In the genomic region with DNA sequence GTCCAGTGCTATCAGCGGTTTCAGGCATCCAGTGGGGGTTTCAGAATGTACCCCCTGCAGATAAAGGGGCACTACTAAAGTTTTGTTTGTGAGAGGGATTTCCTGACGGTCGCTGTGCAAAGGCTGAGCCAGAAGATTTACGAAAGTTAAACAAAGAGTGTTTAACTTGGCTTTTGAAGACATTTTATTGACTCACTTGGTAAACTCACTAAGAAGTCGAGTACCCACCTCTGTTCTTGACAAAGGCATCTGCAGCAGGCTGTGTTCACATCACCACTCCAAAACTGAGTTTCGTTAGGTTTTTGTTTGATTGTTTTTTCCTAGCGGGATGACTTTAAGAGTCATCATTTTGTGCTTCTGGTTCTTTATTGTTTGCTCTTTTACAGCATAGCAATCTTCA, we compare ENCODE assay signal across 20 cellular contexts.
DNase-seq lines count a peak whose midpoint lies in the region; ATAC-seq, FAIRE-seq and TF ChIP-seq lines count a peak whose summit lies in the region.
"Had no signal": no experiment of that assay in that cellular context is flagged by ENCODE, and none has a peak within 500 bp of the region (broad histone marks: within the 10 kb centered on the region; RNA-seq: fewer than 3 reads in every experiment).

No MANE protein-coding gene starts in this region.

- ATAC-seq in right lobe of liver (peak; percentile 52 to 67 (median 61)), HepG2 (no peak), left lung (peak; percentile 88), HG03442 (IDR thresholded peaks at IDR 0.05; ENCODE audit: unreplicated experiment) (no peak)
- ATAC-seq: K562 had no signal

- DNase-seq in right lobe of liver: no peak
- DNase-seq in HepG2 (ENCODE audit: low spot score): no peak
- DNase-seq in astrocyte (ENCODE audit: low read depth): peak; percentile 45
- DNase-seq in left lung: no peak
- DNase-seq in brain microvascular endothelial cell: no peak
- DNase-seq in T-helper 9 cell: no peak
- no peak for DNase-seq in NCI-H526 (lab: John Stamatoyannopoulos, UW)
- DNase-seq: DMS79 treated with DMSO at 0.1 percent for 48 hours, GDM1, NCI-H1092 treated with DMSO at 0.1 percent for 48 hours, NCI-H1694 treated with DMSO at 0.1 percent for 48 hours, NCI-H446 treated with DMSO at 0.1 percent for 48 hours, RPMI8226, SJCRH30, SW 1271 had no signal

- WGBS in right lobe of liver (ENCODE audit: insufficient coverage, low coverage, low lambda C conversion rate, missing lambda C conversion rate): 28% methylated on average over 7 of the region's 7 CpGs
- WGBS in HepG2 (ENCODE audit: low lambda C conversion rate): 0% methylated on average over 3 of the region's 7 CpGs

- no peaks in the 10 kb centered on the region for H3K9me3 Mint-ChIP-seq in astrocyte (ENCODE audit: unreplicated experiment)

- no peak for TF ChIP-seq RAD21 in HepG2 (CRISPR knock-in tag; IDR thresholded peaks at IDR 0.05)

- intact Hi-C loops in right lobe of liver (cut with DNase I) (no loop called here), HepG2 (cut with micrococcal nuclease; ENCODE audit: unreplicated experiment) (no loop called here), left lung (cut with DNase I) (no loop called here)

- TF ChIP-seq CTCF in right lobe of liver (IDR thresholded peaks at IDR 0.05) (no peak), HepG2 (CRISPR knock-in tag; IDR thresholded peaks at IDR 0.05) (no peak), astrocyte (IDR thresholded peaks at IDR 0.05; ENCODE audit: insufficient read depth, low read depth, low read length) (no peak), left lung (IDR thresholded peaks at IDR 0.05) (no peak), brain microvascular endothelial cell (IDR thresholded peaks at IDR 0.05; ENCODE audit: low read depth, low read length, missing control alignments) (no peak)

- in situ Hi-C loops in HepG2 (cut with HindIII; ENCODE audit: extremely low pct_ligation_motif_present, low pct_unique_long_range_greater_than_20kb): no loop called here
- in situ Hi-C loops in brain microvascular endothelial cell (cut with HindIII; ENCODE audit: low pct_ligation_motif_present, low sequenced_read_pairs): no loop called here

- H3K36me3 Mint-ChIP-seq in astrocyte (ENCODE audit: low read depth, unreplicated experiment): no peaks in the 10 kb centered on the region

- H3K27ac Mint-ChIP-seq in astrocyte (ENCODE audit: unreplicated experiment): no peak overlapping the region

- POLR2A ChIA-PET in HepG2 (lab: Yijun Ruan, JAX): no interaction called here

- H3K4me3 Mint-ChIP-seq in astrocyte (ENCODE audit: unreplicated experiment): no peak overlapping the region

- H3K9me3 ChIP-seq in right lobe of liver (no peaks in the 10 kb centered on the region), HepG2 (ENCODE audit: low read length) (no peaks in the 10 kb centered on the region), astrocyte (ENCODE audit: insufficient read depth, low read depth, low read length) (no peaks in the 10 kb centered on the region), left lung (no peaks in the 10 kb centered on the region)
- H3K9me3 ChIP-seq: SJCRH30 had no signal

- CTCF ChIA-PET in HepG2 (lab: Yijun Ruan, JAX; ENCODE audit: low intra/inter-chr PET ratio, low total read pairs): no interaction called here

- H3K27me3 ChIP-seq in right lobe of liver: no peaks in the 10 kb centered on the region
- H3K27me3 ChIP-seq in HepG2 (ENCODE audit: control insufficient read depth in 1 of 2, insufficient read depth in 2 of 2, low read length in 2 of 2): no peaks in the 10 kb centered on the region
- no peaks in the 10 kb centered on the region for H3K27me3 ChIP-seq in astrocyte (ENCODE audit: insufficient read depth, low read length)
- H3K27me3 ChIP-seq in left lung: no peaks in the 10 kb centered on the region
- H3K27me3 ChIP-seq in brain microvascular endothelial cell (replicated peaks): no peaks in the 10 kb centered on the region
- H3K27me3 ChIP-seq: SJCRH30 had no signal

- TF ChIP-seq POLR2A in right lobe of liver (IDR thresholded peaks at IDR 0.05): no peak
- TF ChIP-seq POLR2A in HepG2 (IDR thresholded peaks at IDR 0.05; ENCODE audit: insufficient read depth in 1 of 2, low read depth in 2 of 2, low read length in 2 of 2): no peak

- H3K79me2 ChIP-seq in HepG2 (ENCODE audit: insufficient read depth, low read length): no peaks in the 10 kb centered on the region
- no peaks in the 10 kb centered on the region for H3K79me2 ChIP-seq in astrocyte (ENCODE audit: insufficient read depth, low read length)

- H3K36me3 ChIP-seq in right lobe of liver (no peaks in the 10 kb centered on the region), HepG2 (replicated peaks in 1 of 2; ENCODE audit: control insufficient read depth in 1 of 2, insufficient read depth in 2 of 2, low read length in 2 of 2) (no peaks in the 10 kb centered on the region), astrocyte (ENCODE audit: insufficient read depth, low read length) (no peaks in the 10 kb centered on the region), left lung (no peaks in the 10 kb centered on the region), brain microvascular endothelial cell (replicated peaks) (no peaks in the 10 kb centered on the region)
- H3K36me3 ChIP-seq: SJCRH30 had no signal

- no peaks in the 10 kb centered on the region for H3K27me3 Mint-ChIP-seq in astrocyte (ENCODE audit: low read depth, unreplicated experiment)

- H3K4me3 ChIP-seq in right lobe of liver: no peak overlapping the region
- H3K4me3 ChIP-seq in HepG2 (replicated peaks in 1 of 3; ENCODE audit: insufficient read depth in 1 of 3, low read depth in 2 of 3, low read length in 3 of 3): no peak overlapping the region
- no peak overlapping the region for H3K4me3 ChIP-seq in astrocyte (ENCODE audit: insufficient read depth, low read depth, low read length)
- H3K4me3 ChIP-seq in left lung: no peak overlapping the region
- H3K4me3 ChIP-seq in brain microvascular endothelial cell (ENCODE audit: low read depth, low read length): no peak overlapping the region
- H3K4me3 ChIP-seq: K562, SJCRH30 had no signal

- H2AFZ ChIP-seq in HepG2 (ENCODE audit: low read length) (no peak overlapping the region), astrocyte (ENCODE audit: low read depth, low read length) (no peak overlapping the region)

- peaks cover 2% of the 10 kb centered on the region for H3K4me1 Mint-ChIP-seq in astrocyte (ENCODE audit: low read depth, unreplicated experiment)

- H3K4me2 ChIP-seq in HepG2 (ENCODE audit: low read depth, low read length) (no peak overlapping the region), astrocyte (ENCODE audit: low read length) (peak overlapping the region; percentile 14)

- H3K9ac ChIP-seq in HepG2 (ENCODE audit: insufficient read depth, low read depth, low read length): no peak overlapping the region
- no peak overlapping the region for H3K9ac ChIP-seq in astrocyte (ENCODE audit: low read length)

- H3K27ac ChIP-seq in right lobe of liver (no peak overlapping the region), HepG2 (ENCODE audit: extremely low read length, insufficient read depth, low read length) (no peak overlapping the region), astrocyte (ENCODE audit: low read depth, low read length) (no peak overlapping the region), left lung (no peak overlapping the region), brain microvascular endothelial cell (no peak overlapping the region)
- H3K27ac ChIP-seq: SJCRH30 had no signal

- TF ChIP-seq EP300 in HepG2 (IDR thresholded peaks at IDR 0.05; ENCODE audit: low read depth in 2 of 2, low read length in 2 of 2) (peak in 1 of 2 experiments; percentile 35; a peak in 1 of 4 replicates), HepG2 (CRISPR knock-in tag; IDR thresholded peaks at IDR 0.05; ENCODE audit: borderline replicate concordance) (no peak)

- BruUV-seq in HepG2 (replicated peaks; lab: Mats Ljungman, UMichigan): no TSS peak

- H3K4me1 ChIP-seq in right lobe of liver (no peaks in the 10 kb centered on the region), HepG2 (ENCODE audit: insufficient read depth, low read length) (no peaks in the 10 kb centered on the region), astrocyte (ENCODE audit: insufficient read depth, low read length) (peaks cover 5% of the 10 kb centered on the region), left lung (peaks cover 0 to 8% of the 10 kb centered on the region in 2 donors)
- H3K4me1 ChIP-seq: SJCRH30 had no signal

- FAIRE-seq in HepG2 (lab: Jason Lieb, UNC) (no peak), astrocyte (lab: Jason Lieb, UNC) (no peak)
- FAIRE-seq: A204.1, GM12892, HTR-8/SVneo, K562 had no signal

- H4K20me1 ChIP-seq in HepG2 (ENCODE audit: insufficient read depth, low read length) (no peaks in the 10 kb centered on the region), astrocyte (ENCODE audit: insufficient read depth, low read length) (no peaks in the 10 kb centered on the region)

TF ChIP-seq in HepG2, 621 proteins besides CTCF, POLR2A, EP300 and RAD21:
- no peak for TF ChIP-seq CC2D1A (CRISPR knock-in tag; IDR thresholded peaks at IDR 0.05)
- TF ChIP-seq KDM2A (CRISPR knock-in tag; IDR thresholded peaks at IDR 0.05; ENCODE audit: borderline replicate concordance, low read depth): no peak
- no peak for TF ChIP-seq SP140L (CRISPR knock-in tag; IDR thresholded peaks at IDR 0.05; ENCODE audit: borderline replicate concordance)
- TF ChIP-seq FOXK1 (CRISPR knock-in tag; IDR thresholded peaks at IDR 0.05; ENCODE audit: borderline replicate concordance, low read depth): no peak
- no peak for TF ChIP-seq MLLT10 (CRISPR knock-in tag; IDR thresholded peaks at IDR 0.05)
- no peak for TF ChIP-seq ZSCAN31 (CRISPR knock-in tag; IDR thresholded peaks at IDR 0.05; ENCODE audit: low read depth)
- TF ChIP-seq ZNF501 (CRISPR knock-in tag; IDR thresholded peaks at IDR 0.05): no peak

Comparison
In these comparisons a context has a peak if more than half of its experiments do, and no peak if none do; other contexts are left out.
1. ATAC-seq: peak in right lobe of liver (4 of 4) and left lung (single experiment); none in HepG2 (single experiment) and HG03442 (single experiment).